Comparison of ENCODE assay signal across 8 cellular contexts in genomic region chr1:151326619-151327222, GRCh38. TPM values are rescaled to one million over a fixed set of nuclear protein-coding genes. Genes with fewer than 3 reads are reported as not detected.
DNase-seq lines count a peak whose midpoint lies in the region; ATAC-seq and TF ChIP-seq lines count a peak whose summit lies in the region.

No MANE protein-coding gene starts in this region.

- H3K36me3 ChIP-seq in kidney epithelial cell (ENCODE audit: control insufficient read depth, insufficient read depth, low read length): no peaks in the 10 kb centered on the region

- DNase-seq in CMK (ENCODE audit: low read depth): peak; percentile 67
- peak; percentile 25 for DNase-seq in T follicular helper cell (ENCODE audit: low read depth)
- DNase-seq in cardiac fibroblast (ENCODE audit: low read depth in 2 of 2): peak; percentile 59 to 61
- DNase-seq in kidney epithelial cell (ENCODE audit: low read depth): no peak
- DNase-seq in stimulated activated CD4-positive, alpha-beta T cell treated with anti-CD3 and anti-CD28 coated beads, Interleukin-1b, Interleukin-23, amount 100 ng/mL, for 1 hour (ENCODE audit: low read depth in 2 of 2): peak; percentile 3 to 38

- H3K4me3 ChIP-seq in cardiac fibroblast (replicated peaks in 1 of 2; ENCODE audit: low read depth in 2 of 2, low read length in 2 of 2) (peak overlapping the region; percentile 69 to 79), kidney epithelial cell (ENCODE audit: low read depth, low read length) (peak overlapping the region; percentile 92)

- peak; percentile 41 for ATAC-seq in GM19328 (IDR thresholded peaks at IDR 0.05; ENCODE audit: unreplicated experiment)
- ATAC-seq in HG03469 (IDR thresholded peaks at IDR 0.05; ENCODE audit: unreplicated experiment): peak; percentile 18
- no peak for ATAC-seq in HG03457 (IDR thresholded peaks at IDR 0.05; ENCODE audit: unreplicated experiment)

- no peak for TF ChIP-seq CTCF in cardiac fibroblast (IDR thresholded peaks at IDR 0.05; ENCODE audit: low read depth, low read length)
- TF ChIP-seq CTCF in kidney epithelial cell (IDR thresholded peaks at IDR 0.05; ENCODE audit: insufficient read depth, low read length, poor library complexity, severe bottlenecking): no peak

- no peaks in the 10 kb centered on the region for H3K27me3 ChIP-seq in kidney epithelial cell (ENCODE audit: control insufficient read depth, insufficient read depth, low read length)

RNA-seq across cellular contexts. Expression of gene PI4KB, which starts 0.5 kb away (rescaled TPM):
- 42.3 and 44.1 TPM in 2 replicates for total RNA-seq in kidney epithelial cell

RNA-seq across cellular contexts. Expression of gene RFX5, which starts 20.3 kb away (rescaled TPM):
- total RNA-seq in kidney epithelial cell: 32.4 and 41.8 TPM in 2 replicates

RNA-seq across cellular contexts. Expression of gene ZNF687, which starts 44.6 kb away (rescaled TPM):
- 27.9 and 35.3 TPM in 2 replicates for total RNA-seq in kidney epithelial cell

RNA-seq across cellular contexts. Expression of gene SELENBP1, which starts 45.8 kb away (rescaled TPM):
- total RNA-seq in kidney epithelial cell: 2.3 and 5.8 TPM in 2 replicates
